In genomic region chr10:68154211-68154497, GRCh38 we compare ENCODE assay signal across 9 cellular contexts. TPM values are rescaled to one million over a fixed set of nuclear protein-coding genes. Genes with fewer than 3 reads are reported as not detected.
DNase-seq lines count a peak whose midpoint lies in the region; ATAC-seq and TF ChIP-seq lines count a peak whose summit lies in the region.
"Had no signal": no experiment of that assay in that cellular context is flagged by ENCODE, and none has a peak within 500 bp of the region (broad histone marks: within the 10 kb centered on the region; RNA-seq: fewer than 3 reads in every experiment).

No MANE protein-coding gene starts in this region.

- H3K9me3 ChIP-seq in Panc1 (ENCODE audit: control insufficient read depth, insufficient read depth, low read depth, low read length) (no peaks in the 10 kb centered on the region; the same call in 1 of the 2 replicates), HAP-1 (no peaks in the 10 kb centered on the region)

- H3K27ac ChIP-seq in Panc1 (ENCODE audit: low read length) = peak overlapping the region; percentile 99

- CTCF ChIA-PET in Panc1 (lab: Charles Lee) = interaction anchor here (4.4 kb wide), 1 partner anchor 71 kb away, joined by 47 read pairs; no protein-coding TSS in a partner anchor

- TSS peak; percentile 69 for BruUV-seq in Panc1 (replicated peaks; lab: Mats Ljungman, UMichigan)

- no peak overlapping the region for H3K4me3 Mint-ChIP-seq in natural killer cell treated with Interleukin-12 subunit alpha and Interleukin-12 subunit beta and Interleukin-15 and Interleukin-18, amount 100 ng/mL, for 72 hours

- POLR2A ChIA-PET in Panc1 (lab: Charles Lee) = interaction anchor here (0.5 to 0.7 kb wide), 2 partner anchors 36 to 40 kb away, joined by 3 to 4 read pairs; no protein-coding TSS in a partner anchor

- H3K9me3 Mint-ChIP-seq in natural killer cell treated with Interleukin-12 subunit alpha and Interleukin-12 subunit beta and Interleukin-15 and Interleukin-18, amount 100 ng/mL, for 72 hours = no peaks in the 10 kb centered on the region

- H3K36me3 ChIP-seq in Panc1 (ENCODE audit: control insufficient read depth, insufficient read depth, low read length) (peaks cover 10% of the 10 kb centered on the region; the same call in 1 of the 2 replicates), HAP-1 (replicated peaks) (no peaks in the 10 kb centered on the region)

- H3K27me3 Mint-ChIP-seq in natural killer cell treated with Interleukin-12 subunit alpha and Interleukin-12 subunit beta and Interleukin-15 and Interleukin-18, amount 100 ng/mL, for 72 hours = peaks cover 0 to 5% of the 10 kb centered on the region in 2 donors

- DNase-seq in Panc1 (ENCODE audit: low read depth, low spot score) = no peak
- DNase-seq in head of caudate nucleus = peak in 40 of 42 donors; percentile 10 to 71 (median 47)
- DNase-seq in retinal pigment epithelial cell (ENCODE audit: low read depth) = no peak
- no peak for DNase-seq in natural killer cell treated with Interleukin-12 subunit alpha and Interleukin-12 subunit beta and Interleukin-15 and Interleukin-18, amount 100 ng/mL, for 72 hours (ENCODE audit: low spot score)
- no peak for DNase-seq in NCI-H748 (lab: John Stamatoyannopoulos, UW; ENCODE audit: unreplicated experiment)
- no peak for DNase-seq in DMS114 treated with DMSO at 0.1 percent for 48 hours (lab: John Stamatoyannopoulos, UW; ENCODE audit: unreplicated experiment)
- DNase-seq in HAP-1 (ENCODE audit: low spot score in 2 of 2) = no peak

- no peaks in the 10 kb centered on the region for H3K36me3 Mint-ChIP-seq in natural killer cell treated with Interleukin-12 subunit alpha and Interleukin-12 subunit beta and Interleukin-15 and Interleukin-18, amount 100 ng/mL, for 72 hours

- in situ Hi-C loops in Panc1 (cut with HindIII; ENCODE audit: low pct_unique_long_range_greater_than_20kb, low sequenced_read_pairs) = no loop called here
- in situ Hi-C loops in HAP-1 (cut with MboI; ENCODE audit: low sequenced_read_pairs) = loop anchor here (5.0 kb wide), 1 partner anchor 302 kb away; no protein-coding TSS in a partner anchor

- H3K27me3 ChIP-seq in Panc1 (ENCODE audit: control insufficient read depth, insufficient read depth, low read length) (no peaks in the 10 kb centered on the region), HAP-1 (ENCODE audit: low read depth) (no peaks in the 10 kb centered on the region)

- peaks cover 73% of the 10 kb centered on the region for H3K4me1 ChIP-seq in Panc1 (ENCODE audit: control insufficient read depth, insufficient read depth, low read length)
- peaks cover 35% of the 10 kb centered on the region for H3K4me1 ChIP-seq in HAP-1

- H3K27ac Mint-ChIP-seq in natural killer cell treated with Interleukin-12 subunit alpha and Interleukin-12 subunit beta and Interleukin-15 and Interleukin-18, amount 100 ng/mL, for 72 hours = no peak overlapping the region

- no peaks in the 10 kb centered on the region for H3K4me1 Mint-ChIP-seq in natural killer cell treated with Interleukin-12 subunit alpha and Interleukin-12 subunit beta and Interleukin-15 and Interleukin-18, amount 100 ng/mL, for 72 hours (ENCODE audit: low read depth in 2 of 2)

- ATAC-seq in GM21619 (IDR thresholded peaks at IDR 0.05; ENCODE audit: unreplicated experiment) (peak; percentile 39), Panc1 (peak; percentile 40)
- no peak for ATAC-seq in natural killer cell treated with Interleukin-12 subunit alpha and Interleukin-12 subunit beta and Interleukin-15 and Interleukin-18, amount 100 ng/mL, for 72 hours

- no peak overlapping the region for H3K4me3 ChIP-seq in Panc1 (ENCODE audit: low read depth in 2 of 2, low read length in 2 of 2)
- H3K4me3 ChIP-seq in retinal pigment epithelial cell (ENCODE audit: low read length) = peak overlapping the region; percentile 0
- H3K4me3 ChIP-seq in HAP-1 = no peak overlapping the region

- intact Hi-C loops in Panc1 (cut with micrococcal nuclease; ENCODE audit: unreplicated experiment) (no loop called here), head of caudate nucleus (cut with DNase I) (loop anchor here (10.0 kb wide), 1 partner anchor 79 kb away; the partner anchor contains the start of gene HERC4)

- TF ChIP-seq CTCF in Panc1 (IDR thresholded peaks at IDR 0.05) (no peak), retinal pigment epithelial cell (conservative IDR thresholded peaks at IDR 0.05; ENCODE audit: low read depth, low read length) (no peak)

RNA-seq across cellular contexts. Expression of gene MYPN, which starts 44.9 kb away (rescaled TPM):
- 39.1 TPM for total RNA-seq in Panc1 (2021; ENCODE audit: unreplicated experiment)
- 16.3 TPM for polyA plus RNA-seq in Panc1 (2012; ENCODE audit: insufficient read length)
- under 1 TPM in 1 of 2 donors, not detected in 1; 0.05 TPM for total RNA-seq in natural killer cell treated with Interleukin-12 subunit alpha and Interleukin-12 subunit beta and Interleukin-15 and Interleukin-18, amount 100 ng/mL, for 72 hours
- total RNA-seq: frontal cortex had no signal

Comparison
In these comparisons a context has a peak if more than half of its experiments do, and no peak if none do; other contexts are left out.
1. ATAC-seq: peak in GM21619 (single experiment) and Panc1 (single experiment); none in natural killer cell treated with Interleukin-12 subunit alpha and Interleukin-12 subunit beta and Interleukin-15 and Interleukin-18, amount 100 ng/mL, for 72 hours (0 of 2).
2. DNase-seq: peak in head of caudate nucleus (40 of 42); none in Panc1 (single experiment), retinal pigment epithelial cell (single experiment), natural killer cell treated with Interleukin-12 subunit alpha and Interleukin-12 subunit beta and Interleukin-15 and Interleukin-18, amount 100 ng/mL, for 72 hours (single experiment), NCI-H748 (single experiment), DMS114 treated with DMSO at 0.1 percent for 48 hours (single experiment) and HAP-1 (0 of 2).
3. RNA of gene MYPN, which starts 44.9 kb away (total RNA-seq): 39.1 TPM in Panc1 (single experiment); 0.05 TPM in natural killer cell treated with Interleukin-12 subunit alpha and Interleukin-12 subunit beta and Interleukin-15 and Interleukin-18, amount 100 ng/mL, for 72 hours; every median in the first group is over 10 times any median in the second.